14 cellular contexts compared by ENCODE assay signal in genomic region chr16:82043680-82044584, GRCh38. TPM values are rescaled to one million over a fixed set of nuclear protein-coding genes. Genes with fewer than 3 reads are reported as not detected.
DNase-seq lines count a peak whose midpoint lies in the region; ATAC-seq and TF ChIP-seq lines count a peak whose summit lies in the region.
"Had no signal": no experiment of that assay in that cellular context is flagged by ENCODE, and none has a peak within 500 bp of the region (broad histone marks: within the 10 kb centered on the region; RNA-seq: fewer than 3 reads in every experiment).

No MANE protein-coding gene starts in this region.

- peak; percentile 1; the same call in 1 of the 2 replicates for TF ChIP-seq CTCF in AG09319 (IDR thresholded peaks at IDR 0.05; ENCODE audit: low read depth, low read length)

- H3K27ac ChIP-seq in epithelial cell of prostate: peak overlapping the region; percentile 33
- no peak overlapping the region for H3K27ac ChIP-seq in caudate nucleus (ENCODE audit: low read depth, low read length)
- H3K27ac ChIP-seq: WERI-Rb-1 had no signal

- no peak for ATAC-seq in HG03571 (IDR thresholded peaks at IDR 0.05; ENCODE audit: unreplicated experiment)

- DNase-seq in AG09319 (ENCODE audit: extremely low read depth, low read depth) (peak; percentile 93), NCI-H82 (lab: John Stamatoyannopoulos, UW) (peak; percentile 74), epithelial cell of prostate (ENCODE audit: low read depth, low spot score) (no peak), myocyte (ENCODE audit: low read depth) (peak; percentile 58), caudate nucleus (lab: John Stamatoyannopoulos, UW) (no peak), SKM-1 treated with dmso at 0.1 percent for 144 hours (lab: John Stamatoyannopoulos, UW; ENCODE audit: unreplicated experiment) (no peak), SIG-M5 (lab: John Stamatoyannopoulos, UW) (no peak)
- DNase-seq: CD4-positive, alpha-beta T cell; H7; Karpas-422; NCI-H345; WERI-Rb-1 had no signal

RNA-seq across cellular contexts. Expression of gene HSD17B2, which starts 8.9 kb away (rescaled TPM):
- total RNA-seq in myocyte: 4.1 and 6.0 TPM in 2 replicates
- 10.9 TPM for polyA plus RNA-seq in myocyte (2012)
- total RNA-seq: cardiac septum; CD4-positive, alpha-beta T cell; H7 had no signal

RNA-seq across cellular contexts. Expression of gene SDR42E1, which starts 32.7 kb away (rescaled TPM):
- total RNA-seq in myocyte: 0.62 and 1.0 TPM in 2 replicates
- polyA plus RNA-seq in myocyte (2012): 1.2 TPM

Comparison
In these comparisons a context has a peak if more than half of its experiments do, and no peak if none do; other contexts are left out.
1. DNase-seq: peak in AG09319 (single experiment), NCI-H82 (single experiment) and myocyte (single experiment); none in epithelial cell of prostate (single experiment), caudate nucleus (0 of 61), SKM-1 treated with dmso at 0.1 percent for 144 hours (single experiment) and SIG-M5 (single experiment).